In the genomic region with DNA sequence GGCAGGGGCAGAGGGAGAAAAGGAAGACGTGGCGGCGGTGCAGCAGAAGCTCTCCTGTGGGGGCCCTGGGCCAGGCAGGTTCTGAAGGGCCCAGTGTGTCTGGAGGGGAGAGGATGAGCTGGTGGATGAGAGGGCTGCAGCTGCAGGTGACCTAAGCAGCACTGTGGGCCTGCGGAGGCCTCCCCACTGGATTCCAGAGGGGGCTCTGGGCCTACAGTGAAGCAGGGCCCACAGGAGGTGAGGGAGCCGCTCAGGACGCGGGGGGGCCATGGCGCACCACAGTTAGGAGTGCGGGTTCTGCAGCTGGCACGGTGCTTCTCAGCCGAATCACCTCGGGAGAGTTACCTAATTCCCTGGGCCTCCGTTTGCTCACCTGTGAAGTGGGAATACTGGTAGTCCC, we compare ENCODE assay signal across 24 cellular contexts.
"Had no signal": no experiment of that assay in that cellular context is flagged by ENCODE, and none has a peak within 500 bp of the region (broad histone marks: within the 10 kb centered on the region; RNA-seq: fewer than 3 reads in every experiment).

No MANE protein-coding gene starts in this region.

- DNase-seq: activated CD4-positive, alpha-beta T cell treated with anti-CD3 and anti-CD28 coated beads, Interleukin-2, amount 10 ng/mL, durations not matched to agents 7 days and 5 days; activated CD4-positive, alpha-beta T cell treated with anti-CD3 and anti-CD28 coated beads, Interleukin-2, amount 50 U/mL, for 48 hours; activated CD8-positive, alpha-beta T cell treated with anti-CD3 and anti-CD28 coated beads, Interleukin-2, amount 10 ng/mL, durations not matched to agents 7 days and 5 days; activated gamma-delta T cell; activated naive CD4-positive, alpha-beta T cell treated with Interleukin-2 at 50 U/mL for 16 hours; activated naive CD8-positive, alpha-beta T cell treated with anti-CD3 and anti-CD28 coated beads, Interleukin-2, amount 10 ng/mL, durations not matched to agents 7 days and 5 days; activated T-cell treated with anti-CD3 and anti-CD28 coated beads, Interleukin-2, amount 50 U/mL, for 24 hours; amygdala; MM.1S; NCI-H1092; NCI-H1436 treated with DMSO at 0.1 percent for 48 hours; NCI-H1694 treated with DMSO at 0.1 percent for 48 hours; NCI-H2029; NCI-H345; NCI-H524 treated with DMSO at 0.1 percent for 48 hours; SHP77; SJCRH30; T1000 had no signal

- H3K4me1 Mint-ChIP-seq: activated CD4-positive, alpha-beta T cell treated with anti-CD3 and anti-CD28 coated beads, Interleukin-2, amount 10 ng/mL, durations not matched to agents 7 days and 5 days; activated naive CD4-positive, alpha-beta T cell treated with anti-CD3 and anti-CD28 coated beads, Interleukin-2, amount 50 U/mL, for 24 hours; activated naive CD8-positive, alpha-beta T cell treated with anti-CD3 and anti-CD28 coated beads, Interleukin-2, amount 10 ng/mL, durations not matched to agents 7 days and 5 days had no signal

- H3K9me3 ChIP-seq: ascending aorta, SJCRH30 had no signal

- H3K4me3 Mint-ChIP-seq: activated CD4-positive, alpha-beta T cell treated with anti-CD3 and anti-CD28 coated beads, Interleukin-2, amount 10 ng/mL, durations not matched to agents 7 days and 5 days; activated CD8-positive, alpha-beta T cell treated with anti-CD3 and anti-CD28 coated beads, Interleukin-2, amount 10 ng/mL, durations not matched to agents 7 days and 5 days; activated naive CD4-positive, alpha-beta T cell treated with anti-CD3 and anti-CD28 coated beads, Interleukin-2, amount 50 U/mL, for 24 hours; activated naive CD8-positive, alpha-beta T cell treated with anti-CD3 and anti-CD28 coated beads, Interleukin-2, amount 10 ng/mL, durations not matched to agents 7 days and 5 days; activated T-cell treated with anti-CD3 and anti-CD28 coated beads, Interleukin-2, amount 50 U/mL, for 24 hours had no signal

- H3K27ac ChIP-seq: ascending aorta, cardiac muscle cell, SJCRH30, SK-N-MC had no signal

- H3K9me3 Mint-ChIP-seq: activated CD4-positive, alpha-beta T cell treated with anti-CD3 and anti-CD28 coated beads, Interleukin-2, amount 10 ng/mL, durations not matched to agents 7 days and 5 days; activated naive CD4-positive, alpha-beta T cell treated with anti-CD3 and anti-CD28 coated beads, Interleukin-2, amount 50 U/mL, for 24 hours; activated naive CD8-positive, alpha-beta T cell treated with anti-CD3 and anti-CD28 coated beads, Interleukin-2, amount 10 ng/mL, durations not matched to agents 7 days and 5 days; activated T-cell treated with anti-CD3 and anti-CD28 coated beads, Interleukin-2, amount 50 U/mL, for 24 hours; activated T-helper 2 cell treated with anti-CD3 and anti-CD28 coated beads, Interferon-gamma antibody, Interleukin-2, Interleukin-4, amounts not matched to agents 10 μg/mL and 5 μg/mL and 100 μg/mL, durations not matched to agents 14 hours and 24 hours and 36 hours had no signal

- H3K27ac Mint-ChIP-seq: activated CD4-positive, alpha-beta T cell treated with anti-CD3 and anti-CD28 coated beads, Interleukin-2, amount 10 ng/mL, durations not matched to agents 7 days and 5 days; activated CD8-positive, alpha-beta T cell treated with anti-CD3 and anti-CD28 coated beads, Interleukin-2, amount 10 ng/mL, durations not matched to agents 7 days and 5 days; activated naive CD4-positive, alpha-beta T cell treated with anti-CD3 and anti-CD28 coated beads, Interleukin-2, amount 50 U/mL, for 24 hours; activated naive CD8-positive, alpha-beta T cell treated with anti-CD3 and anti-CD28 coated beads, Interleukin-2, amount 10 ng/mL, durations not matched to agents 7 days and 5 days; activated T-cell treated with anti-CD3 and anti-CD28 coated beads, Interleukin-2, amount 50 U/mL, for 24 hours; activated T-helper 2 cell treated with anti-CD3 and anti-CD28 coated beads, Interferon-gamma antibody, Interleukin-2, Interleukin-4, amounts not matched to agents 10 μg/mL and 5 μg/mL and 100 μg/mL, durations not matched to agents 14 hours and 24 hours and 36 hours had no signal

- ATAC-seq: activated CD8-positive, alpha-beta T cell treated with anti-CD3 and anti-CD28 coated beads, Interleukin-2, amount 10 ng/mL, durations not matched to agents 7 days and 5 days; Panc1 had no signal

- H3K4me3 ChIP-seq: ascending aorta, cardiac muscle cell, SJCRH30, SK-N-MC had no signal

- H3K36me3 ChIP-seq: ascending aorta, cardiac muscle cell, SJCRH30 had no signal

- H3K36me3 Mint-ChIP-seq: activated naive CD8-positive, alpha-beta T cell treated with anti-CD3 and anti-CD28 coated beads, Interleukin-2, amount 10 ng/mL, durations not matched to agents 7 days and 5 days had no signal

- H3K27me3 ChIP-seq: ascending aorta, cardiac muscle cell had no signal
